10 cellular contexts compared by ENCODE assay signal in the genomic region with DNA sequence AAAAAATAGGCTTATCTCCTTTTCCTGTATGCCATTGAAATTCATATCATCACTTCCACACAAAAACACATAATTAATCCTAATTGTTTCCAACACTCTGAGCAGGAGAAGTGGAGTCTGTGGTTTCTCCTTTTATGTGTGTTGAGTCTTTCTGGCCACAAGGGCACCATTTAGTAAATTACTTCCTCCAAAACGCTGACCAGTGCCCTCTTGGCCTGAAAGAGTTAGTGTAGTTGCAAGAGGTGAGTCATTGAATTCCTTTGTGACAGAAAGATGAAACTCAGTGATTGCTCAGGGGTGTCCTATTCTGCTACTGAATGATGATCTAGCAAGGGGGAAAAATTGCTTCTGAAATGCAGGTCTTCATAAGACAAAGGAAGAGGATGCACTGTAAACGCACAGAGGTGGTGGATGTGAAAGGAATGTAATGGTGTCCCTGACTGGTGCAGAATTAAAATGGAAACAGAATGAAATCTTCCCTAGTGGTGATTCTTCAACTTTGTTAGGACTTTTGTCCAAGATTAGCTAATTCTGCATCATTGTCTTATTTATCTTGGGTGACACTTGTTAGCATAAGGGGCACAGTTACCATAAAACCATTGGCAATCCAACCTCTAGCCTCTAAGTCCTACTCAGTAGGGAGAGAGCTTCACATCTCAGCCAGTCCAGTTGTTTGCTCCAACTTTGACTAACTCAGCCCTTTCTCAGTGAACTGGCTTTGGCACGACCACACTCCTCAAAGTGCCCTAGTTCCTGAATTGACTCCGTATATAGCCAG.
DNase-seq lines count a peak whose midpoint lies in the region; ATAC-seq, FAIRE-seq and TF ChIP-seq lines count a peak whose summit lies in the region.
"Had no signal": no experiment of that assay in that cellular context is flagged by ENCODE, and none has a peak within 500 bp of the region (broad histone marks: within the 10 kb centered on the region; RNA-seq: fewer than 3 reads in every experiment).

No MANE protein-coding gene starts in this region.

- TF ChIP-seq POLR2A in HepG2 (IDR thresholded peaks at IDR 0.05; ENCODE audit: insufficient read depth in 1 of 2, low read depth in 2 of 2, low read length in 2 of 2), result no peak

- no TSS peak for BruUV-seq in HepG2 (replicated peaks; lab: Mats Ljungman, UMichigan)

- no peaks in the 10 kb centered on the region for H4K20me1 ChIP-seq in HepG2 (ENCODE audit: insufficient read depth, low read length)

- peaks cover 12% of the 10 kb centered on the region for H3K4me1 ChIP-seq in HepG2 (ENCODE audit: insufficient read depth, low read length)

- in situ Hi-C loops in KBM-7 (cut with MboI; ENCODE audit: low pct_unique_long_range_greater_than_20kb, low sequenced_read_pairs), result loop anchor here (25.0 kb wide), 1 partner anchor 144 kb away; no protein-coding TSS in a partner anchor
- in situ Hi-C loops in HepG2 (cut with HindIII; ENCODE audit: extremely low pct_ligation_motif_present, low pct_unique_long_range_greater_than_20kb), result loop anchor here (25.0 kb wide), 1 partner anchor 1819 kb away; a partner anchor contains a TSS

- TF ChIP-seq RAD21 in HepG2 (CRISPR knock-in tag; IDR thresholded peaks at IDR 0.05), result no peak

- POLR2A ChIA-PET in BJ (lab: Charles Lee), result no interaction called here
- POLR2A ChIA-PET in HepG2 (lab: Yijun Ruan, JAX), result no interaction called here

- no peak overlapping the region for H3K4me2 ChIP-seq in HepG2 (ENCODE audit: low read depth, low read length)

- DNase-seq in BJ (ENCODE audit: low read depth) (peak; percentile 27), KBM-7 (peak; percentile 32), astrocyte of the hippocampus (ENCODE audit: low read depth, low spot score) (peak; percentile 64), HepG2 (ENCODE audit: low spot score) (peak; percentile 77), NCI-H82 (lab: John Stamatoyannopoulos, UW) (no peak), frontal cortex (ENCODE audit: low spot score in 2 of 2) (no peak), pons (ENCODE audit: low spot score) (no peak)
- DNase-seq: gastrocnemius medialis, NCI-H1105 had no signal

- TF ChIP-seq CTCF in BJ (IDR thresholded peaks at IDR 0.05; ENCODE audit: insufficient read depth, low read depth, low read length), result peak; percentile 44
- 0 out of 2 replicates have a peak, but pooled peaks have one; percentile 7 for TF ChIP-seq CTCF in HepG2 (CRISPR knock-in tag; IDR thresholded peaks at IDR 0.05)

- H3K79me2 ChIP-seq in HepG2 (ENCODE audit: insufficient read depth, low read length), result no peaks in the 10 kb centered on the region

- intact Hi-C loops in HepG2 (cut with micrococcal nuclease; ENCODE audit: unreplicated experiment), result loop anchor here (1.0 kb wide), 1 partner anchor 151 kb away; no protein-coding TSS in a partner anchor

- no peak overlapping the region for H3K27ac ChIP-seq in HepG2 (ENCODE audit: extremely low read length, insufficient read depth, low read length)
- H3K27ac ChIP-seq: gastrocnemius medialis had no signal

- 66% methylated on average over 4 of the region's 4 CpGs for WGBS in HepG2 (ENCODE audit: low lambda C conversion rate)

- no peak overlapping the region for H3K9ac ChIP-seq in HepG2 (ENCODE audit: insufficient read depth, low read depth, low read length)

- ATAC-seq in HepG2 (peak; percentile 94), GM19328 (IDR thresholded peaks at IDR 0.05; ENCODE audit: unreplicated experiment) (no peak)

- FAIRE-seq in HepG2 (lab: Jason Lieb, UNC) (no peak), frontal cortex (lab: Jason Lieb, UNC) (no peak)

- TF ChIP-seq EP300 in HepG2 (IDR thresholded peaks at IDR 0.05; ENCODE audit: low read depth in 2 of 2, low read length in 2 of 2) (no peak), HepG2 (CRISPR knock-in tag; IDR thresholded peaks at IDR 0.05; ENCODE audit: borderline replicate concordance) (no peak)

- H3K36me3 ChIP-seq in BJ (ENCODE audit: control insufficient read depth, insufficient read depth, low read length), result no peaks in the 10 kb centered on the region
- no peaks in the 10 kb centered on the region for H3K36me3 ChIP-seq in HepG2 (replicated peaks in 1 of 2; ENCODE audit: control insufficient read depth in 1 of 2, insufficient read depth in 2 of 2, low read length in 2 of 2)
- H3K36me3 ChIP-seq: gastrocnemius medialis had no signal

- H3K4me3 ChIP-seq in BJ (ENCODE audit: low read depth, low read length) (no peak overlapping the region), HepG2 (replicated peaks in 1 of 3; ENCODE audit: insufficient read depth in 1 of 3, low read depth in 2 of 3, low read length in 3 of 3) (no peak overlapping the region)
- H3K4me3 ChIP-seq: gastrocnemius medialis had no signal

- CTCF ChIA-PET in BJ (lab: Yijun Ruan, JAX), result interaction anchor here (0.6 to 9.7 kb wide), 7 partner anchors 12 to 612 kb away, joined by 3 to 207 read pairs (median 4); no protein-coding TSS in a partner anchor
- CTCF ChIA-PET in HepG2 (lab: Yijun Ruan, JAX; ENCODE audit: low intra/inter-chr PET ratio, low total read pairs), result interaction anchor here (1.8 kb wide), 1 partner anchor 151 kb away, joined by 7 read pairs; no protein-coding TSS in a partner anchor

- no peaks in the 10 kb centered on the region for H3K9me3 ChIP-seq in HepG2 (ENCODE audit: low read length)
- H3K9me3 ChIP-seq: gastrocnemius medialis had no signal

- H3K27me3 ChIP-seq in BJ (ENCODE audit: control insufficient read depth, insufficient read depth, low read length) (no peaks in the 10 kb centered on the region), HepG2 (ENCODE audit: control insufficient read depth in 1 of 2, insufficient read depth in 2 of 2, low read length in 2 of 2) (no peaks in the 10 kb centered on the region)
- H3K27me3 ChIP-seq: gastrocnemius medialis had no signal

- H2AFZ ChIP-seq in HepG2 (ENCODE audit: low read length), result no peak overlapping the region

TF ChIP-seq in HepG2, 621 proteins besides CTCF, POLR2A, EP300 and RAD21 (continues in another document):
- peak; percentile 34 for TF ChIP-seq TEAD3 (CRISPR knock-in tag; optimal IDR thresholded peaks at IDR 0.05; ENCODE audit: borderline replicate concordance)
- 0 out of 2 replicates have a peak, but pooled peaks have one; percentile 28 for TF ChIP-seq JUN (CRISPR knock-in tag; IDR thresholded peaks at IDR 0.05)
- TF ChIP-seq, protein P1, sequence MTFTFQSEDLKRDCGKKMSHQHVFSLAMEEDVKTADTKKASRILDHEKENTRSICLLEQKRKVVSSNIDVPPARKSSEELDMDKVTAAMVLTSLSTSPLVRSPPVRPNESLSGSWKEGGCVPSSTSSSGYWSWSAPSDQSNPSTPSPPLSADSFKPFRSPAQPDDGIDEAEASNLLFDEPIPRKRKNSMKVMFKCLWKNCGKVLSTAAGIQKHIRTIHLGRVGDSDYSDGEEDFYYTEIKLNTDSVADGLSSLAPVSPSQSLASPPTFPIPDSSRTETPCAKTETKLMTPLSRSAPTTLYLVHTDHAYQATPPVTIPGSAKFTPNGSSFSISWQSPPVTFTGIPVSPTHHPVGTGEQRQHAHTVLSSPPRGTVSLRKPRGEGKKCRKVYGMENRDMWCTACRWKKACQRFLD (CRISPR knock-in tag; IDR thresholded peaks at IDR 0.05; ENCODE audit: borderline replicate concordance), result no peak
- TF ChIP-seq, protein P2, sequence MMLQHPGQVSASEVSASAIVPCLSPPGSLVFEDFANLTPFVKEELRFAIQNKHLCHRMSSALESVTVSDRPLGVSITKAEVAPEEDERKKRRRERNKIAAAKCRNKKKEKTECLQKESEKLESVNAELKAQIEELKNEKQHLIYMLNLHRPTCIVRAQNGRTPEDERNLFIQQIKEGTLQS (CRISPR knock-in tag; IDR thresholded peaks at IDR 0.05), result peak; percentile 74
- TF ChIP-seq, protein P3, sequence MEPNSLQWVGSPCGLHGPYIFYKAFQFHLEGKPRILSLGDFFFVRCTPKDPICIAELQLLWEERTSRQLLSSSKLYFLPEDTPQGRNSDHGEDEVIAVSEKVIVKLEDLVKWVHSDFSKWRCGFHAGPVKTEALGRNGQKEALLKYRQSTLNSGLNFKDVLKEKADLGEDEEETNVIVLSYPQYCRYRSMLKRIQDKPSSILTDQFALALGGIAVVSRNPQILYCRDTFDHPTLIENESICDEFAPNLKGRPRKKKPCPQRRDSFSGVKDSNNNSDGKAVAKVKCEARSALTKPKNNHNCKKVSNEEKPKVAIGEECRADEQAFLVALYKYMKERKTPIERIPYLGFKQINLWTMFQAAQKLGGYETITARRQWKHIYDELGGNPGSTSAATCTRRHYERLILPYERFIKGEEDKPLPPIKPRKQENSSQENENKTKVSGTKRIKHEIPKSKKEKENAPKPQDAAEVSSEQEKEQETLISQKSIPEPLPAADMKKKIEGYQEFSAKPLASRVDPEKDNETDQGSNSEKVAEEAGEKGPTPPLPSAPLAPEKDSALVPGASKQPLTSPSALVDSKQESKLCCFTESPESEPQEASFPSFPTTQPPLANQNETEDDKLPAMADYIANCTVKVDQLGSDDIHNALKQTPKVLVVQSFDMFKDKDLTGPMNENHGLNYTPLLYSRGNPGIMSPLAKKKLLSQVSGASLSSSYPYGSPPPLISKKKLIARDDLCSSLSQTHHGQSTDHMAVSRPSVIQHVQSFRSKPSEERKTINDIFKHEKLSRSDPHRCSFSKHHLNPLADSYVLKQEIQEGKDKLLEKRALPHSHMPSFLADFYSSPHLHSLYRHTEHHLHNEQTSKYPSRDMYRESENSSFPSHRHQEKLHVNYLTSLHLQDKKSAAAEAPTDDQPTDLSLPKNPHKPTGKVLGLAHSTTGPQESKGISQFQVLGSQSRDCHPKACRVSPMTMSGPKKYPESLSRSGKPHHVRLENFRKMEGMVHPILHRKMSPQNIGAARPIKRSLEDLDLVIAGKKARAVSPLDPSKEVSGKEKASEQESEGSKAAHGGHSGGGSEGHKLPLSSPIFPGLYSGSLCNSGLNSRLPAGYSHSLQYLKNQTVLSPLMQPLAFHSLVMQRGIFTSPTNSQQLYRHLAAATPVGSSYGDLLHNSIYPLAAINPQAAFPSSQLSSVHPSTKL (CRISPR knock-in tag; IDR thresholded peaks at IDR 0.05), result peak; percentile 31; the same call in 1 of the 2 replicates
- TF ChIP-seq CEBPG (CRISPR knock-in tag; IDR thresholded peaks at IDR 0.05), result 0 out of 2 replicates have a peak, but pooled peaks have one; percentile 14
- TF ChIP-seq FOSL2 (CRISPR knock-in tag; IDR thresholded peaks at IDR 0.05), result peak; percentile 91
- TF ChIP-seq, protein P4, sequence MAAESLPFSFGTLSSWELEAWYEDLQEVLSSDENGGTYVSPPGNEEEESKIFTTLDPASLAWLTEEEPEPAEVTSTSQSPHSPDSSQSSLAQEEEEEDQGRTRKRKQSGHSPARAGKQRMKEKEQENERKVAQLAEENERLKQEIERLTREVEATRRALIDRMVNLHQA (CRISPR knock-in tag; IDR thresholded peaks at IDR 0.05), result no peak
- peak; percentile 58; the same call in 1 of the 2 replicates for TF ChIP-seq ZNF644 (CRISPR knock-in tag; IDR thresholded peaks at IDR 0.05; ENCODE audit: low read depth)
- peak; percentile 56 for TF ChIP-seq MAFF (IDR thresholded peaks at IDR 0.05; ENCODE audit: low read depth, low read length)
- TF ChIP-seq JUND (CRISPR knock-in tag; IDR thresholded peaks at IDR 0.05), result peak; percentile 52; the same call in 1 of the 2 replicates
- TF ChIP-seq ELF3 (CRISPR knock-in tag; IDR thresholded peaks at IDR 0.05), result peak; percentile 74
- TF ChIP-seq MAFK (conservative IDR thresholded peaks at IDR 0.05 in 1 of 2, IDR thresholded peaks at IDR 0.05 in 1 of 2; ENCODE audit: low read length in 2 of 2), result peak; percentile 26 to 34; a peak in 1 of 4 replicates

Comparison
In these comparisons a context has a peak if more than half of its experiments do, and no peak if none do; other contexts are left out.
1. DNase-seq: peak in BJ (single experiment), KBM-7 (single experiment), astrocyte of the hippocampus (single experiment) and HepG2 (single experiment); none in NCI-H82 (single experiment), frontal cortex (0 of 2) and pons (single experiment).